Comparison of ENCODE assay signal across 8 cellular contexts in the genomic region with DNA sequence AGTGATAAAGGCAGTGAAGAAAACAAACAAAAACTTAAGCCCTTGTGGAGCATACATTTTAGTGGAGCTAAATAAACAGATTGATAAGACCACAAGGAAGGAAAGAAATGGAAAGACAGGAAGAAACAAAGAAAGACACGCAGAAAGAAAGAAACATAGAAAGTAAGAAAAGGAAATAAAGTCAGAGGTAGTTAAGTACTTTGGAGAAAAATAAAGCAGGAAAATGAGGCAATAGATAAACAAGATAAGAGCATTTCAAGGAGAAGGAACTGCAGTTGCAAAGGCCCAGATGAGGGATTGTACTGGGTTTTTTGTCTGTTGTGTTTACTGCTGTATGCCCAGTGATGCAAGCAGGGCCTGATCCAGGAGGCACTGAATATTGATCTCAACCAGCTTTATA. TPM values are rescaled to one million over a fixed set of nuclear protein-coding genes. Genes with fewer than 3 reads are reported as not detected.
DNase-seq lines count a peak whose midpoint lies in the region; ATAC-seq and TF ChIP-seq lines count a peak whose summit lies in the region.

No MANE protein-coding gene starts in this region.

- DNase-seq in H9 (no peak), RWPE2 (ENCODE audit: low spot score) (no peak), esophagus muscularis mucosa (ENCODE audit: extremely low spot score) (no peak), retinal pigment epithelial cell (ENCODE audit: low read depth) (no peak), NCI-H1436 treated with DMSO at 0.1 percent for 48 hours (lab: John Stamatoyannopoulos, UW) (no peak), HUDEP-2 (lab: John Stamatoyannopoulos, UW; ENCODE audit: unreplicated experiment in 76 of 76) (no peak), NCI-H524 (lab: John Stamatoyannopoulos, UW) (no peak)

- no peak overlapping the region for H4K91ac ChIP-seq in H9 (ENCODE audit: insufficient read length, low read depth, low read length)

- H2BK12ac ChIP-seq in H9 (ENCODE audit: insufficient read length, low read depth, low read length), result no peak overlapping the region

- no CpG with 5 or more reads among the region's 1 CpG for WGBS in H9 (ENCODE audit: extremely low coverage, insufficient read length, low lambda C conversion rate)
- 50% methylated on average over 1 of the region's 1 CpG for whole genome bisulfite sequencing in esophagus muscularis mucosa

- H3K18ac ChIP-seq in H9 (ENCODE audit: insufficient read length, low read depth, low read length), result no peak overlapping the region

- H3K9me3 Mint-ChIP-seq in H9, result peaks cover 0 to 3% of the 10 kb centered on the region in 2 experiments; a peak in 1 of 5 replicates

- TF ChIP-seq EP300 in esophagus muscularis mucosa (IDR thresholded peaks at IDR 0.05), result no peak

- no peak overlapping the region for H2BK5ac ChIP-seq in H9 (ENCODE audit: insufficient read length, low read length)

- peak overlapping the region; percentile 81 to 86 for H3K4me3 Mint-ChIP-seq in H9

- peak overlapping the region; percentile 66 for H3K4me3 ChIP-seq in RWPE2 (ENCODE audit: severe bottlenecking)
- H3K4me3 ChIP-seq in esophagus muscularis mucosa, result peak overlapping the region; percentile 74 to 97 (median 78)
- H3K4me3 ChIP-seq in retinal pigment epithelial cell (ENCODE audit: low read length), result peak overlapping the region; percentile 89

- no peak overlapping the region for H3T11ph ChIP-seq in H9 (ENCODE audit: low read length)

- no peak overlapping the region for H2BK15ac ChIP-seq in H9 (ENCODE audit: low read depth, low read length)

- no peak overlapping the region for H2BK20ac ChIP-seq in H9 (ENCODE audit: low read depth, low read length, poor library complexity, severe bottlenecking)

- peaks cover 5 to 19% (median 14%) of the 10 kb centered on the region in 3 experiments; a peak in 6 of 7 replicates for H3K36me3 Mint-ChIP-seq in H9 (ENCODE audit: insufficient read depth in 1 of 3, low read depth in 3 of 3)

- H3K9me3 ChIP-seq in H9 (ENCODE audit: control insufficient read depth, low read depth, low read length) (no peaks in the 10 kb centered on the region), RWPE2 (ENCODE audit: severe bottlenecking) (no peaks in the 10 kb centered on the region), esophagus muscularis mucosa (no peaks in the 10 kb centered on the region)

- H3K4ac ChIP-seq in H9 (ENCODE audit: low read depth, low read length), result no peak overlapping the region

- H2BK120ac ChIP-seq in H9 (ENCODE audit: low read depth, low read length, poor library complexity, severe bottlenecking), result no peak overlapping the region

- peaks cover 15 to 18% of the 10 kb centered on the region in 2 experiments for H3K4me1 Mint-ChIP-seq in H9

- intact Hi-C loops in esophagus muscularis mucosa (cut with DNase I), result no loop called here

- TF ChIP-seq CTCF in H9 (conservative IDR thresholded peaks at IDR 0.05) (no peak), RWPE2 (IDR thresholded peaks at IDR 0.05; ENCODE audit: poor library complexity, severe bottlenecking) (no peak), esophagus muscularis mucosa (IDR thresholded peaks at IDR 0.05) (no peak), retinal pigment epithelial cell (conservative IDR thresholded peaks at IDR 0.05; ENCODE audit: low read depth, low read length) (no peak)

- no peak overlapping the region for H2AFZ ChIP-seq in H9 (ENCODE audit: low read length)

- H4K20me1 ChIP-seq in H9 (ENCODE audit: control insufficient read depth, insufficient read depth, insufficient read length), result no peaks in the 10 kb centered on the region

- H3K14ac ChIP-seq in H9 (ENCODE audit: insufficient read depth, low read length), result no peak overlapping the region

- peaks cover 15% of the 10 kb centered on the region for H3K27me3 Mint-ChIP-seq in H9 (ENCODE audit: low read depth)

- H3K9ac ChIP-seq in H9 (ENCODE audit: extremely low read depth, insufficient read length, low read length), result no peak overlapping the region

- H3K27me3 ChIP-seq in H9 (ENCODE audit: insufficient read depth, low read length) (no peaks in the 10 kb centered on the region), RWPE2 (ENCODE audit: insufficient read depth, poor library complexity, severe bottlenecking) (no peaks in the 10 kb centered on the region), esophagus muscularis mucosa (no peaks in the 10 kb centered on the region)

- no peak for TF ChIP-seq POLR2A in esophagus muscularis mucosa (IDR thresholded peaks at IDR 0.05; ENCODE audit: low read depth)

- no peak overlapping the region for H2AK5ac ChIP-seq in H9 (ENCODE audit: insufficient read length, low read length)

- no peaks in the 10 kb centered on the region for H3K79me2 ChIP-seq in H9 (ENCODE audit: insufficient read depth, low read length)

- ATAC-seq in RWPE2 (ENCODE audit: low read depth), result no peak
- no peak for ATAC-seq in GM18907 (IDR thresholded peaks at IDR 0.05; ENCODE audit: unreplicated experiment)

- H3K23ac ChIP-seq in H9 (ENCODE audit: insufficient read length, low read depth, low read length), result no peak overlapping the region

- no peak overlapping the region for H4K5ac ChIP-seq in H9 (ENCODE audit: insufficient read length, low read depth, low read length)

- no peak overlapping the region for H3K56ac ChIP-seq in H9 (ENCODE audit: insufficient read length, low read depth, low read length)

- H3K36me3 ChIP-seq in RWPE2 (ENCODE audit: low read depth), result no peaks in the 10 kb centered on the region; the same call in 1 of the 2 replicates
- peaks cover 9 to 18% (median 14%) of the 10 kb centered on the region in 4 donors for H3K36me3 ChIP-seq in esophagus muscularis mucosa

- H3K79me1 ChIP-seq in H9 (ENCODE audit: insufficient read depth, low read depth, low read length, poor library complexity, severe bottlenecking), result no peaks in the 10 kb centered on the region

- peak overlapping the region; percentile 76 for H3K4me2 ChIP-seq in H9 (ENCODE audit: insufficient read depth, insufficient read length, low read length)

- peak overlapping the region in 1 of 3 experiments; percentile 21; a peak in 2 of 7 replicates for H3K27ac Mint-ChIP-seq in H9

- H4K8ac ChIP-seq in H9 (replicated peaks; ENCODE audit: insufficient read length, low read depth, low read length), result no peak overlapping the region

- H3K23me2 ChIP-seq in H9 (ENCODE audit: insufficient read length, low read depth, low read length, poor library complexity, severe bottlenecking), result no peaks in the 10 kb centered on the region

- no peak overlapping the region for H3K27ac ChIP-seq in H9 (ENCODE audit: insufficient read length, low read depth, low read length)
- peak overlapping the region; percentile 15 for H3K27ac ChIP-seq in RWPE2 (ENCODE audit: poor library complexity, severe bottlenecking)
- peak overlapping the region; percentile 87 to 94 (median 92) for H3K27ac ChIP-seq in esophagus muscularis mucosa (replicated peaks in 1 of 4)

- H3K4me1 ChIP-seq in H9 (ENCODE audit: insufficient read depth, low read length) (peaks cover 2% of the 10 kb centered on the region; the same call in 1 of the 2 replicates), RWPE2 (ENCODE audit: insufficient read depth, poor library complexity, severe bottlenecking) (no peaks in the 10 kb centered on the region), esophagus muscularis mucosa (peaks cover 24 to 48% (median 44%) of the 10 kb centered on the region in 4 donors)

RNA-seq across cellular contexts. Expression of a gene that starts 1.0 kb away (rescaled TPM):
- 33.8 and 36.7 TPM in 2 replicates for total RNA-seq in H9 (2021)
- total RNA-seq in esophagus muscularis mucosa, result 10 to 100 TPM; 24.1 to 39.4 (median 35.8) TPM

RNA-seq across cellular contexts. Expression of a gene that starts 1.4 kb away (rescaled TPM):
- total RNA-seq in H9 (2021) (8.4 and 9.2 TPM in 2 replicates), esophagus muscularis mucosa (100 to 1,000 TPM in 1 of 4 donors, 10 to 100 TPM in 3; 72.7 to 114 (median 95.0) TPM)

RNA-seq across cellular contexts. Expression of a gene that starts 11.2 kb away (rescaled TPM):
- total RNA-seq in H9 (2021), result 0.99 and 1.3 TPM in 2 replicates
- total RNA-seq in esophagus muscularis mucosa, result under 1 TPM in 1 of 4 donors, not detected in 3; 0.50 TPM

RNA-seq across cellular contexts. Expression of a gene that starts 22.7 kb away (rescaled TPM):
- 6.4 and 7.3 TPM in 2 replicates for total RNA-seq in H9 (2021)
- 10 to 100 TPM in 1 of 4 donors, 1 to 10 TPM in 3; 4.6 to 10.4 (median 6.6) TPM for total RNA-seq in esophagus muscularis mucosa

RNA-seq across cellular contexts. Expression of a gene that starts 29.7 kb away (rescaled TPM):
- total RNA-seq in H9 (2021) (57.4 and 59.7 TPM in 2 replicates), esophagus muscularis mucosa (10 to 100 TPM in 2 of 4 donors, 1 to 10 TPM in 2; 6.8 to 14.6 (median 9.1) TPM)
